Comparison of ENCODE assay signal across 21 cellular contexts in genomic region chr2:152115952-152116351, GRCh38. TPM values are rescaled to one million over a fixed set of nuclear protein-coding genes. Genes with fewer than 3 reads are reported as not detected.
DNase-seq lines count a peak whose midpoint lies in the region; ATAC-seq, FAIRE-seq and TF ChIP-seq lines count a peak whose summit lies in the region.
"Had no signal": no experiment of that assay in that cellular context is flagged by ENCODE, and none has a peak within 500 bp of the region (broad histone marks: within the 10 kb centered on the region; RNA-seq: fewer than 3 reads in every experiment).

No MANE protein-coding gene starts in this region.

- POLR2A ChIA-PET in WTC11 (lab: Charles Lee): no interaction called here

- H3K9me3 ChIP-seq in keratinocyte (ENCODE audit: control insufficient read depth, low read depth, low read length): no peaks in the 10 kb centered on the region
- H3K9me3 ChIP-seq: ascending aorta, heart left ventricle, SJSA1 had no signal

- peaks cover 10% of the 10 kb centered on the region for H3K4me1 Mint-ChIP-seq in WTC11

- TF ChIP-seq CTCF in WTC11 (IDR thresholded peaks at IDR 0.05) (no peak), keratinocyte (optimal IDR thresholded peaks at IDR 0.05 in 1 of 3, IDR thresholded peaks at IDR 0.05 in 1 of 3, conservative IDR thresholded peaks at IDR 0.05 in 1 of 3; ENCODE audit: extremely low read depth in 1 of 3, insufficient read depth in 2 of 3, low read length in 3 of 3) (peak; percentile 11 to 35 (median 33))

- dilution Hi-C loops in keratinocyte (cut with MboI; ENCODE audit: extremely low pct_ligation_motif_present, low sequenced_read_pairs): no loop called here

- H3K36me3 Mint-ChIP-seq in WTC11: no peaks in the 10 kb centered on the region

- no peak overlapping the region for H3K4me3 Mint-ChIP-seq in WTC11
- H3K4me3 Mint-ChIP-seq: dendritic cell treated with granulocyte-macrophage colony-stimulating factor and Interleukin-4, amounts not matched to agents 40 ng/mL and 50 ng/mL, for 4 days had no signal

- H3K27me3 Mint-ChIP-seq in WTC11 (ENCODE audit: low read depth): no peaks in the 10 kb centered on the region
- H3K27me3 Mint-ChIP-seq: dendritic cell treated with granulocyte-macrophage colony-stimulating factor and Interleukin-4, amounts not matched to agents 40 ng/mL and 50 ng/mL, for 4 days had no signal

- H3K9me1 ChIP-seq in keratinocyte (ENCODE audit: control insufficient read depth, extremely low read depth, insufficient read depth, low read length): no peaks in the 10 kb centered on the region

- H3K4me1 ChIP-seq in keratinocyte (ENCODE audit: control insufficient read depth, extremely low read depth, insufficient read depth, low read length): no peaks in the 10 kb centered on the region
- H3K4me1 ChIP-seq: ascending aorta, heart left ventricle, SJSA1 had no signal

- ATAC-seq in WTC11: peak; percentile 72; the same call in 1 of the 2 replicates
- ATAC-seq in GM19023 (IDR thresholded peaks at IDR 0.05; ENCODE audit: unreplicated experiment): no peak
- ATAC-seq: esophagus mucosa, heart left ventricle had no signal

- no peak overlapping the region for H2AFZ ChIP-seq in keratinocyte (ENCODE audit: control insufficient read depth, low read length)

- H3K79me2 ChIP-seq in keratinocyte (ENCODE audit: control insufficient read depth, insufficient read depth, low read length): no peaks in the 10 kb centered on the region

- H3K27me3 ChIP-seq in keratinocyte (ENCODE audit: control insufficient read depth, extremely low read depth, insufficient read depth, low read length): no peaks in the 10 kb centered on the region
- H3K27me3 ChIP-seq: ascending aorta, heart left ventricle, SJSA1 had no signal

- H3K4me2 ChIP-seq in keratinocyte (ENCODE audit: control insufficient read depth, extremely low read depth, insufficient read depth, low read depth, low read length): no peak overlapping the region

- H3K9me3 Mint-ChIP-seq in WTC11: peaks cover 6% of the 10 kb centered on the region; the same call in 1 of the 2 replicates
- H3K9me3 Mint-ChIP-seq: dendritic cell treated with granulocyte-macrophage colony-stimulating factor and Interleukin-4, amounts not matched to agents 40 ng/mL and 50 ng/mL, for 4 days had no signal

- H3K27ac Mint-ChIP-seq in WTC11: no peak overlapping the region
- H3K27ac Mint-ChIP-seq: dendritic cell treated with granulocyte-macrophage colony-stimulating factor and Interleukin-4, amounts not matched to agents 40 ng/mL and 50 ng/mL, for 4 days had no signal

- no peak overlapping the region for H3K4me3 ChIP-seq in keratinocyte (ENCODE audit: control insufficient read depth in 2 of 3, extremely low read depth in 1 of 3, insufficient read depth in 2 of 3, low read depth in 1 of 3, low read length in 3 of 3)
- H3K4me3 ChIP-seq: ascending aorta, heart left ventricle, SJSA1 had no signal

- DNase-seq in ACHN: peak; percentile 9
- peak; percentile 32 for DNase-seq in G401 (ENCODE audit: low spot score)
- DNase-seq in WTC11 (ENCODE audit: low spot score): no peak
- DNase-seq in keratinocyte (ENCODE audit: low read depth, low spot score): no peak
- no peak for DNase-seq in inferior parietal cortex (ENCODE audit: extremely low spot score)
- no peak for DNase-seq in NCI-H2081 (lab: John Stamatoyannopoulos, UW)
- DNase-seq: activated CD4-positive, alpha-beta T cell treated with anti-CD3 and anti-CD28 coated beads for 4 hours; activated naive CD4-positive, alpha-beta T cell; C1 segment of cervical spinal cord; heart left ventricle; KBM-7; kidney; NCI-H510A; stimulated activated CD4-positive, alpha-beta T cell treated with anti-CD3 and anti-CD28 coated beads, Interleukin-2, amount 100 ng/mL, for 48 hours; substantia nigra had no signal

- no peaks in the 10 kb centered on the region for H4K20me1 ChIP-seq in keratinocyte (ENCODE audit: control insufficient read depth, extremely low read depth, insufficient read depth, low read length)

- in situ Hi-C loops in ACHN (cut with HindIII; ENCODE audit: low pct_ligation_motif_present, low pct_unique_long_range_greater_than_20kb, low sequenced_read_pairs): no loop called here
- in situ Hi-C loops in G401 (cut with HindIII; ENCODE audit: low sequenced_read_pairs): no loop called here

- H3K36me3 ChIP-seq in keratinocyte (ENCODE audit: control insufficient read depth in 2 of 2, extremely low read depth in 1 of 2, insufficient read depth in 2 of 2, low read length in 2 of 2): no peaks in the 10 kb centered on the region

- CTCF ChIA-PET in WTC11 (lab: Charles Lee): interaction anchor here (1.8 kb wide), 1 partner anchor 90 kb away, joined by 4 read pairs; no protein-coding TSS in a partner anchor

- no peak overlapping the region for H3K9ac ChIP-seq in keratinocyte (ENCODE audit: control insufficient read depth, extremely low read depth, insufficient read depth, low read length)

- H3K27ac ChIP-seq in keratinocyte (ENCODE audit: control insufficient read depth, insufficient read depth, low read length): no peak overlapping the region
- H3K27ac ChIP-seq: ascending aorta, heart left ventricle, HL-60, SJSA1 had no signal

- FAIRE-seq in keratinocyte (lab: Jason Lieb, UNC): no peak
- FAIRE-seq: kidney had no signal

TF ChIP-seq in WTC11, 78 proteins besides CTCF, POLR2A, EP300 and RAD21:
- no peak for TF ChIP-seq E2F1 (CRISPR knock-in tag; IDR thresholded peaks at IDR 0.05)
- no peak for TF ChIP-seq ZNF121 (CRISPR knock-in tag; IDR thresholded peaks at IDR 0.05)
- no peak for TF ChIP-seq ETV6 (CRISPR knock-in tag; IDR thresholded peaks at IDR 0.05)
- TF ChIP-seq GRHL2 (CRISPR knock-in tag; IDR thresholded peaks at IDR 0.05; ENCODE audit: insufficient replicate concordance, severe bottlenecking): no peak

RNA-seq across cellular contexts. Expression of gene CACNB4, which starts 17.1 kb away (rescaled TPM):
- total RNA-seq in G401 (2014; rRNA removed; shearing (Covaris generic)): 0.12 and 4.4 TPM in 2 replicates
- total RNA-seq in WTC11 (2021): 4.7 to 7.2 TPM (median 6.9 TPM) in 3 replicates
- polyA plus RNA-seq in keratinocyte: 0.08 to 0.82 TPM (median 0.30 TPM) in 3 replicates
- polyA plus RNA-seq in keratinocyte (2011; ENCODE audit: low read depth): 0.26 TPM
- 0.01 and 0.07 TPM in 2 replicates for polyA plus RNA-seq in keratinocyte (2011; cell fraction: cytosol; rRNA removed)
- polyA plus RNA-seq in keratinocyte (2011; cell fraction: nucleus; rRNA removed): 0.55 and 1.4 TPM in 2 replicates
- 0.28 TPM in 1 of 2 replicates, not detected in the other for polyA plus RNA-seq in keratinocyte (2012; ENCODE audit: low replicate concordance)
- 2.0 to 3.1 TPM in 2 of 3 replicates, not detected in the other for polyA minus RNA-seq in keratinocyte
- 2.1 TPM for polyA minus RNA-seq in keratinocyte (2011; cell fraction: cytosol; rRNA and poly(A)+ RNA removed)
- 0.53 and 2.8 TPM in 2 replicates for polyA minus RNA-seq in keratinocyte (2011; cell fraction: nucleus; rRNA and poly(A)+ RNA removed)
- total RNA-seq: SJSA1 had no signal

RNA-seq across cellular contexts. Expression of gene STAM2, which starts 59.6 kb away (rescaled TPM):
- 12.6 and 17.1 TPM in 2 replicates for total RNA-seq in G401 (2014; rRNA removed; shearing (Covaris generic))
- 9.0 to 12.0 TPM (median 11.1 TPM) in 3 replicates for total RNA-seq in WTC11 (2021)
- 11.7 to 20.7 TPM (median 17.1 TPM) in 3 replicates for polyA plus RNA-seq in keratinocyte
- 16.0 TPM for polyA plus RNA-seq in keratinocyte (2011; ENCODE audit: low read depth)
- 6.6 and 11.3 TPM in 2 replicates for polyA plus RNA-seq in keratinocyte (2011; cell fraction: cytosol; rRNA removed)
- 17.0 and 20.2 TPM in 2 replicates for polyA plus RNA-seq in keratinocyte (2011; cell fraction: nucleus; rRNA removed)
- polyA plus RNA-seq in keratinocyte (2012; ENCODE audit: low replicate concordance): 9.8 and 12.2 TPM in 2 replicates
- 11.0 to 22.6 TPM (median 22.2 TPM) in 3 replicates for polyA minus RNA-seq in keratinocyte
- polyA minus RNA-seq in keratinocyte (2011; cell fraction: cytosol; rRNA and poly(A)+ RNA removed): 21.9 TPM
- polyA minus RNA-seq in keratinocyte (2011; cell fraction: nucleus; rRNA and poly(A)+ RNA removed): 12.8 and 27.2 TPM in 2 replicates

Comparison
In these comparisons a context has a peak if more than half of its experiments do, and no peak if none do; other contexts are left out.
1. DNase-seq: peak in ACHN (single experiment) and G401 (single experiment); none in WTC11 (single experiment), keratinocyte (single experiment), inferior parietal cortex (single experiment) and NCI-H2081 (0 of 2).